Comparison of ENCODE assay signal across 8 cellular contexts in the genomic region with DNA sequence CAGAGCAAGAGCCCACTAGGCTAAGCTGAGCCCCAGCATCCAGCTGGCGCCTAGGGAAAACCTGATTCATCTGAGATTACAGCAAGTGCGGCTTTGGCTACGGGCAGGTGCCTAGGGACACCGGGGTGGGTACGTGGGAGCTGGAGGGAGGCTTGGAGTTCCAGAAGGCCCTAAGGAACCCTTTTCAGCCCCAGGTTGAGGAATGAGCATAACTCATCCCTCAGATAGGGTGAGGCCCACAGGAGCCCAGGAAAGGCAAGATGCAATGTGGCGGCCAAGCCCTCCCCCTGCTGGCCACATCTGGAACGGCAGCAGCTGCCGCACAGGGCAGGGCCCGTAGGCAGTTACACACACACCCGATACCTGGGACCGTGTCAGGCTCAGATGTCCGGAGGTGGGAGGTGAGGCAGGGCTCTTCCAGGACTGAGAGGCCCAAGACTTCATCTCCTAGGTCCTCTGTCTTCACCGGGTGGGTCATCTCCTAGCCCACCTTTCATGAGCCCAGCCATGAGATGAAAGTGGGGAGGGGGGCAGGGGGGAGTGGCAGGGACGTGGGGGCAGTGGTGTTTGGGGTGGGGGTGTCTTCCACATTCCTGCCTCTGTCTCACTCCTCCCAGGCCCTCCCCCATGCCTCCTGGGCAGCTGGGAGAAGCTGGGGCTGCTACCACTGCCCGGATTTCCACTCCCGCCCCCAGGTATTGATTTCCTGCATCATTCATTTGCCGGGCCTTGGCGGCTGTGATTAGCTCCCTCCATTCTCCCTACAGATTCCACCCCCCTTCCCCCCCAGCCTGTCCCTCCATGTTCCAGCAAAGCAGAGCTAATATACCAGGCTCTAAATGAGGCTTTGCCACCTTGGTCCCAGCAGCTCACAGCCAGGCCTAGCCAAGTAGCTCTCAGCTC. TPM values are rescaled to one million over a fixed set of nuclear protein-coding genes. Genes with fewer than 3 reads are reported as not detected.
DNase-seq lines count a peak whose midpoint lies in the region; ATAC-seq, FAIRE-seq and TF ChIP-seq lines count a peak whose summit lies in the region.

No MANE protein-coding gene starts in this region.

- H3K4me3 ChIP-seq in bronchial epithelial cell (ENCODE audit: low read depth, low read length) (no peak overlapping the region), kidney epithelial cell (ENCODE audit: low read depth, low read length) (no peak overlapping the region)

- no peak for FAIRE-seq in bronchial epithelial cell (lab: Jason Lieb, UNC)

- no peaks in the 10 kb centered on the region for H3K36me3 ChIP-seq in bronchial epithelial cell (ENCODE audit: control insufficient read depth, insufficient read depth, low read length)
- no peaks in the 10 kb centered on the region for H3K36me3 ChIP-seq in kidney epithelial cell (ENCODE audit: control insufficient read depth, insufficient read depth, low read length)

- TF ChIP-seq CTCF in bronchial epithelial cell (IDR thresholded peaks at IDR 0.05; ENCODE audit: insufficient read depth, low read length, severe bottlenecking) (peak; percentile 96), kidney epithelial cell (IDR thresholded peaks at IDR 0.05; ENCODE audit: insufficient read depth, low read length, poor library complexity, severe bottlenecking) (peak; percentile 96)

- peaks cover 9% of the 10 kb centered on the region for H3K27me3 ChIP-seq in bronchial epithelial cell (ENCODE audit: control insufficient read depth, insufficient read depth, low read length)
- peaks cover 25% of the 10 kb centered on the region for H3K27me3 ChIP-seq in kidney epithelial cell (ENCODE audit: control insufficient read depth, insufficient read depth, low read length)

- ATAC-seq in GM21529 (IDR thresholded peaks at IDR 0.05; ENCODE audit: unreplicated experiment) (peak; percentile 57), GM18858 (IDR thresholded peaks at IDR 0.05; ENCODE audit: unreplicated experiment) (no peak)

- peak; percentile 78 for DNase-seq in CD1c-positive myeloid dendritic cell (ENCODE audit: extremely low spot score)
- DNase-seq in NCI-H2107 (lab: John Stamatoyannopoulos, UW), result peak; percentile 53
- DNase-seq in activated CD4-positive, CD25-positive, alpha-beta regulatory T cell (lab: John Stamatoyannopoulos, UW), result peak; percentile 58 to 71 (median 62)
- peak; percentile 49 for DNase-seq in bronchial epithelial cell (ENCODE audit: low read depth)
- no peak for DNase-seq in kidney epithelial cell (ENCODE audit: low read depth)
- DNase-seq in stimulated activated CD4-positive, alpha-beta T cell treated with anti-CD3 and anti-CD28 coated beads, Interleukin-2, amount 100 ng/mL, for 4 hours (ENCODE audit: low read depth), result peak; percentile 67

RNA-seq across cellular contexts. Expression of a gene that starts 5.5 kb away (rescaled TPM):
- total RNA-seq in bronchial epithelial cell (0.26 TPM in 2 replicates), kidney epithelial cell (0.25 and 0.41 TPM in 2 replicates)
